In the genomic region with DNA sequence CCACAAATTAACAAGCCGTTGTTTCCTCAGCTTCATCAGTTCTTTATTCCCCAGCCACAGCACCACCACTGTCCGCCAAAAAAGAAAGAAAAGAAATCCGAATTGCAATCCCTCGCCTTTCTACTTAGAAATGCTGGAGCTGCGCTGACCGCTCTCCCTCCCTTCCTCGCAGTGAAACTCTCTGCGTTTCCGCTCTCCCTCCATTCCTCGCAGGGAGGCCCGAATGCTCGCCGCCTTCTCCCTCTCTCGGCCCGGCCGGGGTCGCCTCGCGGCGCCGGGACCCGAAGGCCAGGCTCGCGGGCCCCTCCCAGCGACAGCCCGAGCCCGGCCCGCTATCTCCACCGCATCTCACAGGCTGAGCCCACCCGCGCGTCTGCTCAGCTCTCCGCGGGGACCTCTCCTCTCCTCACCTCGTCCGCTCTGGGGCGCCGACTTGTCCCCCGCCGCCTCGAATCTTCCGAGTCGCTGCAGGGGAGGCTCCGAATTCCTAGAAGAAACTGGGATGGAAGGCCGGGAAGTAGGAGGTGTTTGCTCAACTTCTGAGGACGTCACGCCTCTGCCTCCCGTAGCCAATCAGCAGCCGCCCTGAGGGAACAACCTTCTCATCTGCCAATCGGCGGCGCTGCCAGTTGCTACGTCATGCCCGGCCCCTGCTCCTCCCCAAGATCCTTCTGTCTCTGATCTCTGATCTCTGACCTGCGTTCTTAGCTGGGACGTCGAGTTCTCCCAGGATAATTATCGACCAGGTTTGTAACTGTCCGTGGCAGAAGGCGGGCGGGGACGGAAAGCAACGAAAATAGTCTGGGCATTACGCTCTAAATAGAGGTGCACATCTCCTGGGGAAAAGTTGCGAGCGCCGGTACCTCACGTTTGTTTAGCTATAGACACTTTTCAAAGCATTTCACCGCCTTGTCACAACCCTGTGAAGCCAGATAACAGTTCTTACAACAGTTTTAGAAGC, we compare ENCODE assay signal across 8 cellular contexts. TPM values are rescaled to one million over a fixed set of nuclear protein-coding genes. Genes with fewer than 3 reads are reported as not detected.
A peak's percentile ranks its signal among the peaks of the same experiment; 100 is the strongest.
DNase-seq lines count a peak whose midpoint lies in the region; ATAC-seq, FAIRE-seq and TF ChIP-seq lines count a peak whose summit lies in the region.

A gene (minus strand): TSS at position 499 of the 961 bp plus-strand sequence. CDS start 10,523 bp downstream, outside the sequence.

- peaks cover 31% of the 10 kb centered on the region for H3K79me2 ChIP-seq in keratinocyte (ENCODE audit: control insufficient read depth, insufficient read depth, low read length)

- peak; percentile 82 for DNase-seq in NCI-H2107 treated with DMSO at 0.1 percent for 48 hours (lab: John Stamatoyannopoulos, UW; ENCODE audit: unreplicated experiment)
- DNase-seq in activated CD4-positive, alpha-beta T cell treated with anti-CD3 and anti-CD28 coated beads for 48 hours: peak; percentile 86
- DNase-seq in keratinocyte (ENCODE audit: low read depth, low spot score): peak; percentile 84
- DNase-seq in stimulated activated CD4-positive, alpha-beta T cell treated with anti-CD3 and anti-CD28 coated beads, Interleukin-12 subunit alpha, Interleukin-12 subunit beta, amount 100 ng/mL, for 24 hours (ENCODE audit: low read depth in 2 of 2): peak; percentile 62 to 74
- DNase-seq in NK-92 treated with Interleukin-12 subunit alpha and Interleukin-12 subunit beta, amount 100 ng/mL, for 24 hours (lab: John Stamatoyannopoulos, UW): no peak

- peak within 1 kb of the TSS; percentile 86 for H3K27ac ChIP-seq in cingulate gyrus (ENCODE audit: low read depth, low read length)
- H3K27ac ChIP-seq in keratinocyte (ENCODE audit: control insufficient read depth, insufficient read depth, low read length): peak within 1 kb of the TSS; percentile 68

- peaks cover 28% of the 10 kb centered on the region for H3K4me1 ChIP-seq in keratinocyte (ENCODE audit: control insufficient read depth, extremely low read depth, insufficient read depth, low read length)

- H3K9me3 ChIP-seq in keratinocyte (ENCODE audit: control insufficient read depth, low read depth, low read length): no peaks in the 10 kb centered on the region

- H3K9ac ChIP-seq in keratinocyte (ENCODE audit: control insufficient read depth, extremely low read depth, insufficient read depth, low read length): peak within 1 kb of the TSS; percentile 84

- peak within 1 kb of the TSS; percentile 77 to 95 (median 85) for H3K4me3 ChIP-seq in keratinocyte (ENCODE audit: control insufficient read depth in 2 of 3, extremely low read depth in 1 of 3, insufficient read depth in 2 of 3, low read depth in 1 of 3, low read length in 3 of 3)

- H3K36me3 ChIP-seq in keratinocyte (ENCODE audit: control insufficient read depth in 2 of 2, extremely low read depth in 1 of 2, insufficient read depth in 2 of 2, low read length in 2 of 2): no peaks in the 10 kb centered on the region

- FAIRE-seq in keratinocyte (lab: Jason Lieb, UNC): peak; percentile 83

- H3K4me2 ChIP-seq in keratinocyte (ENCODE audit: control insufficient read depth, extremely low read depth, insufficient read depth, low read depth, low read length): peak within 1 kb of the TSS; percentile 79

- peak within 1 kb of the TSS; percentile 92 for H2AFZ ChIP-seq in keratinocyte (ENCODE audit: control insufficient read depth, low read length)

- peak; percentile 100 for ATAC-seq in GM18508 (IDR thresholded peaks at IDR 0.05; ENCODE audit: insufficient read depth, unreplicated experiment)
- ATAC-seq in HG02981 (IDR thresholded peaks at IDR 0.05; ENCODE audit: unreplicated experiment): peak; percentile 100

- H3K9me1 ChIP-seq in keratinocyte (ENCODE audit: control insufficient read depth, extremely low read depth, insufficient read depth, low read length): peaks cover 4% of the 10 kb centered on the region

- dilution Hi-C loops in keratinocyte (cut with MboI; ENCODE audit: extremely low pct_ligation_motif_present, low sequenced_read_pairs): no loop called here

- no peak for TF ChIP-seq CTCF in keratinocyte (optimal IDR thresholded peaks at IDR 0.05 in 1 of 3, IDR thresholded peaks at IDR 0.05 in 1 of 3, conservative IDR thresholded peaks at IDR 0.05 in 1 of 3; ENCODE audit: extremely low read depth in 1 of 3, insufficient read depth in 2 of 3, low read length in 3 of 3)

- H3K27me3 ChIP-seq in keratinocyte (ENCODE audit: control insufficient read depth, extremely low read depth, insufficient read depth, low read length): no peaks in the 10 kb centered on the region

- H4K20me1 ChIP-seq in keratinocyte (ENCODE audit: control insufficient read depth, extremely low read depth, insufficient read depth, low read length): no peaks in the 10 kb centered on the region

RNA-seq across cellular contexts. Expression of the gene that starts here (rescaled TPM):
- 5.8 to 10.3 TPM (median 6.8 TPM) in 3 replicates for polyA plus RNA-seq in keratinocyte
- polyA plus RNA-seq in keratinocyte (2011; ENCODE audit: low read depth): 4.4 TPM
- 1.6 and 2.1 TPM in 2 replicates for polyA plus RNA-seq in keratinocyte (2011; cell fraction: cytosol; rRNA removed)
- polyA plus RNA-seq in keratinocyte (2011; cell fraction: nucleus; rRNA removed): 17.3 and 18.8 TPM in 2 replicates
- 2.3 and 9.2 TPM in 2 replicates for polyA plus RNA-seq in keratinocyte (2012; ENCODE audit: low replicate concordance)
- 8.4 to 21.4 TPM (median 9.5 TPM) in 3 replicates for polyA minus RNA-seq in keratinocyte
- polyA minus RNA-seq in keratinocyte (2011; cell fraction: cytosol; rRNA and poly(A)+ RNA removed): 3.5 TPM
- 16.6 and 29.6 TPM in 2 replicates for polyA minus RNA-seq in keratinocyte (2011; cell fraction: nucleus; rRNA and poly(A)+ RNA removed)
